In the genomic region with DNA sequence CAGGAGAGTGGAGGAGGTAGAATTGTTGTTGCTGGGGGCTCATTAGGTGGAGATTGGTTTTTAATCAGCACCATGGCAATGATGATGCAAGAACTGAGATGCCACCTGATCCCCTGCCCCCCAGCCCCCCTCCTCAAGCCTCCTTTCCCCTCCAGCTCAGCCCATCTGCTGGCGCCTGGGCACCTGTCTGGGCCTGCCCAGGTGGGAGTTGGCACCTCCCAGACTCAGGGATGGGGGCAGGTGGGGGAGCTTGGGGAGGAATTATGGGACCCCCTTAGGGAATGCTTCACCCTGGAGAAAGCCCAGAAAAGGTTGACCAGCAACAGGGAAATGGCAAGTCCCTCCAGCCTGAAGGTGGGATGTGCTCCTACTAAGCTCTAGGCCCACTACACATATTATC, we compare ENCODE assay signal across 2 cellular contexts.
TF ChIP-seq lines count a peak whose summit lies in the region.

No MANE protein-coding gene starts in this region.

TF ChIP-seq in GM23338, 12 proteins besides CTCF, POLR2A, EP300 and RAD21 (continues in another document):
- TF ChIP-seq REST (IDR thresholded peaks at IDR 0.05; ENCODE audit: unreplicated experiment): no peak
- TF ChIP-seq ZNF331 (CRISPR knock-in tag; IDR thresholded peaks at IDR 0.05; ENCODE audit: low read depth): no peak
- TF ChIP-seq EZH2 (IDR thresholded peaks at IDR 0.05; ENCODE audit: low read depth, unreplicated experiment): no peak
- TF ChIP-seq, protein P1, sequence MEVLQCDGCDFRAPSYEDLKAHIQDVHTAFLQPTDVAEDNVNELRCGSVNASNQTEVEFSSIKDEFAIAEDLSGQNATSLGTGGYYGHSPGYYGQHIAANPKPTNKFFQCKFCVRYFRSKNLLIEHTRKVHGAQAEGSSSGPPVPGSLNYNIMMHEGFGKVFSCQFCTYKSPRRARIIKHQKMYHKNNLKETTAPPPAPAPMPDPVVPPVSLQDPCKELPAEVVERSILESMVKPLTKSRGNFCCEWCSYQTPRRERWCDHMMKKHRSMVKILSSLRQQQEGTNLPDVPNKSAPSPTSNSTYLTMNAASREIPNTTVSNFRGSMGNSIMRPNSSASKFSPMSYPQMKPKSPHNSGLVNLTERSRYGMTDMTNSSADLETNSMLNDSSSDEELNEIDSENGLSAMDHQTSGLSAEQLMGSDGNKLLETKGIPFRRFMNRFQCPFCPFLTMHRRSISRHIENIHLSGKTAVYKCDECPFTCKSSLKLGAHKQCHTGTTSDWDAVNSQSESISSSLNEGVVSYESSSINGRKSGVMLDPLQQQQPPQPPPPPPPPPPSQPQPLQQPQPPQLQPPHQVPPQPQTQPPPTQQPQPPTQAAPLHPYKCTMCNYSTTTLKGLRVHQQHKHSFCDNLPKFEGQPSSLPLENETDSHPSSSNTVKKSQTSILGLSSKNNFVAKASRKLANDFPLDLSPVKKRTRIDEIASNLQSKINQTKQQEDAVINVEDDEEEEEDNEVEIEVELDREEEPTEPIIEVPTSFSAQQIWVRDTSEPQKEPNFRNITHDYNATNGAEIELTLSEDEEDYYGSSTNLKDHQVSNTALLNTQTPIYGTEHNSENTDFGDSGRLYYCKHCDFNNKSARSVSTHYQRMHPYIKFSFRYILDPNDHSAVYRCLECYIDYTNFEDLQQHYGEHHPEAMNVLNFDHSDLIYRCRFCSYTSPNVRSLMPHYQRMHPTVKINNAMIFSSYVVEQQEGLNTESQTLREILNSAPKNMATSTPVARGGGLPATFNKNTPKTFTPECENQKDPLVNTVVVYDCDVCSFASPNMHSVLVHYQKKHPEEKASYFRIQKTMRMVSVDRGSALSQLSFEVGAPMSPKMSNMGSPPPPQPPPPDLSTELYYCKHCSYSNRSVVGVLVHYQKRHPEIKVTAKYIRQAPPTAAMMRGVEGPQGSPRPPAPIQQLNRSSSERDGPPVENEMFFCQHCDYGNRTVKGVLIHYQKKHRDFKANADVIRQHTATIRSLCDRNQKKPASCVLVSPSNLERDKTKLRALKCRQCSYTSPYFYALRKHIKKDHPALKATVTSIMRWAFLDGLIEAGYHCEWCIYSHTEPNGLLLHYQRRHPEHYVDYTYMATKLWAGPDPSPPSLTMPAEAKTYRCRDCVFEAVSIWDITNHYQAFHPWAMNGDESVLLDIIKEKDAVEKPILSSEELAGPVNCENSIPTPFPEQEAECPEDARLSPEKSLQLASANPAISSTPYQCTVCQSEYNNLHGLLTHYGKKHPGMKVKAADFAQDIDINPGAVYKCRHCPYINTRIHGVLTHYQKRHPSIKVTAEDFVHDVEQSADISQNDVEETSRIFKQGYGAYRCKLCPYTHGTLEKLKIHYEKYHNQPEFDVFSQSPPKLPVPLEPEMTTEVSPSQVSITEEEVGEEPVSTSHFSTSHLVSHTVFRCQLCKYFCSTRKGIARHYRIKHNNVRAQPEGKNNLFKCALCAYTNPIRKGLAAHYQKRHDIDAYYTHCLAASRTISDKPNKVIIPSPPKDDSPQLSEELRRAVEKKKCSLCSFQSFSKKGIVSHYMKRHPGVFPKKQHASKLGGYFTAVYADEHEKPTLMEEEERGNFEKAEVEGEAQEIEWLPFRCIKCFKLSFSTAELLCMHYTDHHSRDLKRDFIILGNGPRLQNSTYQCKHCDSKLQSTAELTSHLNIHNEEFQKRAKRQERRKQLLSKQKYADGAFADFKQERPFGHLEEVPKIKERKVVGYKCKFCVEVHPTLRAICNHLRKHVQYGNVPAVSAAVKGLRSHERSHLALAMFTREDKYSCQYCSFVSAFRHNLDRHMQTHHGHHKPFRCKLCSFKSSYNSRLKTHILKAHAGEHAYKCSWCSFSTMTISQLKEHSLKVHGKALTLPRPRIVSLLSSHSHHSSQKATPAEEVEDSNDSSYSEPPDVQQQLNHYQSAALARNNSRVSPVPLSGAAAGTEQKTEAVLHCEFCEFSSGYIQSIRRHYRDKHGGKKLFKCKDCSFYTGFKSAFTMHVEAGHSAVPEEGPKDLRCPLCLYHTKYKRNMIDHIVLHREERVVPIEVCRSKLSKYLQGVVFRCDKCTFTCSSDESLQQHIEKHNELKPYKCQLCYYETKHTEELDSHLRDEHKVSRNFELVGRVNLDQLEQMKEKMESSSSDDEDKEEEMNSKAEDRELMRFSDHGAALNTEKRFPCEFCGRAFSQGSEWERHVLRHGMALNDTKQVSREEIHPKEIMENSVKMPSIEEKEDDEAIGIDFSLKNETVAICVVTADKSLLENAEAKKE (CRISPR knock-in tag; IDR thresholded peaks at IDR 0.05): no peak
- TF ChIP-seq JUNB (IDR thresholded peaks at IDR 0.05; ENCODE audit: unreplicated experiment): no peak
- no peak for TF ChIP-seq NANOG (IDR thresholded peaks at IDR 0.05; ENCODE audit: borderline replicate concordance)
- no peak for TF ChIP-seq CREB1 (CRISPR knock-in tag; IDR thresholded peaks at IDR 0.05; ENCODE audit: low read depth)
- TF ChIP-seq, protein P2, sequence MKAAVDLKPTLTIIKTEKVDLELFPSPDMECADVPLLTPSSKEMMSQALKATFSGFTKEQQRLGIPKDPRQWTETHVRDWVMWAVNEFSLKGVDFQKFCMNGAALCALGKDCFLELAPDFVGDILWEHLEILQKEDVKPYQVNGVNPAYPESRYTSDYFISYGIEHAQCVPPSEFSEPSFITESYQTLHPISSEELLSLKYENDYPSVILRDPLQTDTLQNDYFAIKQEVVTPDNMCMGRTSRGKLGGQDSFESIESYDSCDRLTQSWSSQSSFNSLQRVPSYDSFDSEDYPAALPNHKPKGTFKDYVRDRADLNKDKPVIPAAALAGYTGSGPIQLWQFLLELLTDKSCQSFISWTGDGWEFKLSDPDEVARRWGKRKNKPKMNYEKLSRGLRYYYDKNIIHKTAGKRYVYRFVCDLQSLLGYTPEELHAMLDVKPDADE (IDR thresholded peaks at IDR 0.05): no peak
- no peak for TF ChIP-seq ZNF114 (CRISPR knock-in tag; IDR thresholded peaks at IDR 0.05)
- TF ChIP-seq STAT1 (IDR thresholded peaks at IDR 0.05; ENCODE audit: unreplicated experiment): no peak

TF ChIP-seq in WTC11, 78 proteins besides CTCF, POLR2A, EP300 and RAD21:
- TF ChIP-seq ZNF423 (CRISPR knock-in tag; IDR thresholded peaks at IDR 0.05) (no peak), KAT7 (CRISPR knock-in tag; IDR thresholded peaks at IDR 0.05; ENCODE audit: borderline replicate concordance) (no peak), TCF7 (CRISPR knock-in tag; IDR thresholded peaks at IDR 0.05; ENCODE audit: low read depth) (no peak), NFATC4 (CRISPR knock-in tag; IDR thresholded peaks at IDR 0.05) (no peak), CREB1 (CRISPR knock-in tag; IDR thresholded peaks at IDR 0.05) (no peak), NFYB (CRISPR knock-in tag; conservative IDR thresholded peaks at IDR 0.05; ENCODE audit: low read depth) (no peak), ATF6 (CRISPR knock-in tag; IDR thresholded peaks at IDR 0.05) (no peak), SP1 (CRISPR knock-in tag; conservative IDR thresholded peaks at IDR 0.05) (no peak), AR (CRISPR knock-in tag; IDR thresholded peaks at IDR 0.05) (no peak), PRRX2 (CRISPR knock-in tag; IDR thresholded peaks at IDR 0.05) (no peak)
